In the genomic region with DNA sequence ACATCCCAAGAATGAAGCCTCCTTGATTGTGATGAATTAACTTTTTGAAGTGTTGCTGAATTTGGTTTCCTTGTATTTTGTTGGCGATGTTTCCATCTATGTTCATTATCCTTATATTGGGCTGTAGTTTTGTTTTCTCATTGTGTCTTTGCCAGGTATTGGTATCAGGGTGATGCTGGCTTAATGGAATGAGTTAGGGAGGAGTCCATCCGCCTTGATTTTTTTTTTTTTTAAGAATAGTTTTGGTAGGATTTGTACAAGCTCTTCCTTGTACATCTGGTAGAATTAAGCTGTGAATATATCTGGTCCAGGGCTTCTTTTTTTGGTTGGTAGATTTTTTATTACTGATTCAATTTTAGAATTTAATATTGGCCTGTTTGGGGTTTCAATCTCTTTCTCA, we compare ENCODE assay signal across 22 cellular contexts.
DNase-seq lines count a peak whose midpoint lies in the region; ATAC-seq and TF ChIP-seq lines count a peak whose summit lies in the region.
"Had no signal": no experiment of that assay in that cellular context is flagged by ENCODE, and none has a peak within 500 bp of the region (broad histone marks: within the 10 kb centered on the region; RNA-seq: fewer than 3 reads in every experiment).

No MANE protein-coding gene starts in this region.

- H3K4me1 ChIP-seq in heart right ventricle (peaks cover 0 to 44% (median 4%) of the 10 kb centered on the region in 9 donors), right atrium auricular region (no peaks in the 10 kb centered on the region)
- H3K4me1 ChIP-seq: BLaER1 had no signal

- intact Hi-C loops in heart right ventricle (cut with DNase I), result loop anchor here in 1 of 10 donors (5.0 kb wide), 1 partner anchor 45 kb away; no protein-coding TSS in a partner anchor
- intact Hi-C loops in left ventricle myocardium superior (cut with micrococcal nuclease), result no loop called here
- intact Hi-C loops in left cardiac atrium (cut with DNase I), result no loop called here

- H3K36me3 ChIP-seq in heart right ventricle (no peaks in the 10 kb centered on the region), right atrium auricular region (no peaks in the 10 kb centered on the region)
- H3K36me3 ChIP-seq: BE2C, BLaER1 had no signal

- H3K27ac ChIP-seq in heart right ventricle (peak overlapping the region in 7 of 10 donors; percentile 10 to 85 (median 53)), right atrium auricular region (no peak overlapping the region)
- H3K27ac ChIP-seq: BLaER1 had no signal

- 67 to 70% methylated on average over 2 of the region's 2 CpGs for WGBS in heart right ventricle, 2 donors

- DNase-seq in heart right ventricle (no peak), right atrium auricular region (ENCODE audit: low spot score) (no peak), left ventricle myocardium superior (no peak), left cardiac atrium (no peak), MV-4-11 (lab: John Stamatoyannopoulos, UW) (no peak)
- DNase-seq: 8988T; ACHN; BE2C; C1 segment of cervical spinal cord; CD4-positive, alpha-beta memory T cell; CD4-positive, CD25-positive, alpha-beta regulatory T cell; CD8-positive, alpha-beta memory T cell; COR-L47; DMS 273 treated with DMSO at 0.1 percent for 48 hours; DMS153; DMS53; DMS79; DND-41; EL; GDM1 had no signal

- ATAC-seq in heart right ventricle (peak in 4 of 8 donors; percentile 46 to 67 (median 54)), left ventricle myocardium superior (peak; percentile 32), left cardiac atrium (no peak)
- ATAC-seq: GM12878 had no signal

- H3K27me3 ChIP-seq in heart right ventricle (no peaks in the 10 kb centered on the region), right atrium auricular region (no peaks in the 10 kb centered on the region)
- H3K27me3 ChIP-seq: BE2C, BLaER1 had no signal

- no peak for TF ChIP-seq CTCF in heart right ventricle (IDR thresholded peaks at IDR 0.05)
- TF ChIP-seq CTCF in right atrium auricular region (IDR thresholded peaks at IDR 0.05), result no peak

- H3K4me3 ChIP-seq in heart right ventricle (no peak overlapping the region), right atrium auricular region (no peak overlapping the region)
- H3K4me3 ChIP-seq: BLaER1, GM12878 had no signal

- peaks cover 0 to 11% (median 0%) of the 10 kb centered on the region in 11 donors for H3K9me3 ChIP-seq in heart right ventricle
- H3K9me3 ChIP-seq in right atrium auricular region, result no peaks in the 10 kb centered on the region
- H3K9me3 ChIP-seq: BE2C, BLaER1 had no signal

Comparison
In these comparisons a context has a peak if more than half of its experiments do, and no peak if none do; other contexts are left out.
1. H3K27ac ChIP-seq: peak in heart right ventricle (7 of 10); none in right atrium auricular region (0 of 2).